ENCODE assay signal across 14 cellular contexts in the genomic region with DNA sequence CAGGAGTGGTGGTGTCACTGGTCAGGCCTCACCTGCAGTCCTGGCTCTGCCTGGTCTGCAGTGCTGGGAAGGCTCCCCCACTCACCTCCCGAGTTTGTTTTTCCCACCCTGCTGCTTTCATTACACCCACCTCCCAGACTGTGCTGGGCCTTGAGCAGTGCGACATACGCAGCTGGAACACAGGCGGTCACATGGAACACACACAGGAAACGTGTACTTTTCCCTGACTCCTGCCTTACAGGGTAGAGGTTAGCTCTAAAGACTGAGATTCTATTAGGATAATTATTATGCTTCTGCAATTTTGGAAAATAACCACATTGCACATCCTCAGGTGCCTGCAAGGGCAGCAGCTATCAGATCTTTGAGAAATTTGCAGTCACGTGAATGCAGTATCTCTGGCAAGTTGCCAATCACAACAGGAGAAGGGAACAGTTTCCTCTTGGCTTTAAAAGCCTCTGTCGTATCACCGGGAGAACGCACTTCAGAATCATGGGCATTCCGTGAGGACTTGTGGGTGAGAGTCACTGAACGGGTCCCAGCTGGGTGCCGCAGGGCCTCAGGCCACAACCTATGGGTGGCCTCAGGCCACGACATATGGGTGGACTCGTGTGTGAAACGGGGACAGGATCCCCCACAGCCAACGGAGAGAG.
DNase-seq lines count a peak whose midpoint lies in the region; ATAC-seq lines count a peak whose summit lies in the region.
"Had no signal": no experiment of that assay in that cellular context is flagged by ENCODE, and none has a peak within 500 bp of the region (broad histone marks: within the 10 kb centered on the region; RNA-seq: fewer than 3 reads in every experiment).

No MANE protein-coding gene starts in this region.

- H3K9ac ChIP-seq in neuronal stem cell (ENCODE audit: low read depth, low read length, poor library complexity), result no peak overlapping the region

- no peak overlapping the region for H2AK5ac ChIP-seq in neuronal stem cell (ENCODE audit: low read depth, low read length)

- no peak overlapping the region for H3K4ac ChIP-seq in neuronal stem cell (ENCODE audit: low read length)

- DNase-seq in DMS79 treated with DMSO at 0.1 percent for 48 hours (lab: John Stamatoyannopoulos, UW) (peak; percentile 64), NCI-H2029 treated with DMSO at 0.1 percent for 48 hours (lab: John Stamatoyannopoulos, UW) (peak; percentile 30), cerebellar cortex (ENCODE audit: low spot score) (peak; percentile 25), neuronal stem cell (ENCODE audit: low spot score) (no peak), MG63 (no peak), T-helper 9 cell (no peak), midbrain (lab: John Stamatoyannopoulos, UW) (no peak)
- DNase-seq: activated effector memory CD4-positive, alpha-beta T cell treated with Interleukin-2 at 50 U/mL for 16 hours; HCEC 1CT; islet precursor cell; KBM-7; nucleus accumbens; stimulated activated CD4-positive, alpha-beta T cell treated with anti-CD3 and anti-CD28 coated beads, Interleukin-4, amount 100 ng/mL, for 1 hour had no signal

- H3K79me1 ChIP-seq in neuronal stem cell (ENCODE audit: low read depth, low read length), result no peaks in the 10 kb centered on the region

- H2BK15ac ChIP-seq in neuronal stem cell (ENCODE audit: low read length), result no peak overlapping the region

- no peak overlapping the region for H3K4me3 ChIP-seq in neuronal stem cell (ENCODE audit: low read length in 2 of 2)
- no peak overlapping the region for H3K4me3 ChIP-seq in MG63

- no peaks in the 10 kb centered on the region for H3K27me3 ChIP-seq in neuronal stem cell (ENCODE audit: control insufficient read depth in 3 of 3, insufficient read depth in 3 of 3, low read depth in 1 of 3, low read length in 3 of 3)
- no peaks in the 10 kb centered on the region for H3K27me3 ChIP-seq in MG63

- H3K36me3 ChIP-seq in neuronal stem cell (replicated peaks in 1 of 2; ENCODE audit: control insufficient read depth in 2 of 2, insufficient read depth in 2 of 2, low read length in 2 of 2) (peaks cover 11 to 74% of the 10 kb centered on the region in 2 donors), MG63 (peaks cover 24% of the 10 kb centered on the region)

- no peak overlapping the region for H2BK120ac ChIP-seq in neuronal stem cell (ENCODE audit: low read depth, low read length)

- H3K23ac ChIP-seq in neuronal stem cell (ENCODE audit: low read depth, low read length, poor library complexity), result peak overlapping the region; percentile 50

- no peak overlapping the region for H3K18ac ChIP-seq in neuronal stem cell (ENCODE audit: low read length)

- H4K91ac ChIP-seq in neuronal stem cell (ENCODE audit: low read depth, low read length, poor library complexity), result no peak overlapping the region

- H3K14ac ChIP-seq in neuronal stem cell (ENCODE audit: low read length), result peak overlapping the region; percentile 17

- H2BK12ac ChIP-seq in neuronal stem cell (ENCODE audit: low read length), result no peak overlapping the region

- H3K9me3 ChIP-seq in neuronal stem cell (replicated peaks in 1 of 2; ENCODE audit: control insufficient read depth in 2 of 2, insufficient read depth in 1 of 2, low read depth in 1 of 2, low read length in 2 of 2) (no peaks in the 10 kb centered on the region), MG63 (no peaks in the 10 kb centered on the region; the same call in 1 of the 2 replicates)

- H3K4me2 ChIP-seq in neuronal stem cell (ENCODE audit: insufficient read depth, low read length, poor library complexity, severe bottlenecking), result no peak overlapping the region

- H2AFZ ChIP-seq in neuronal stem cell (ENCODE audit: low read length), result no peak overlapping the region

- WGBS in neuronal stem cell (ENCODE audit: extremely low coverage in 2 of 2, insufficient read length in 2 of 2, insufficient replicate concordance in 1 of 2), 2 donors, result no CpG with 5 or more reads among the region's 16 CpGs

- H3K4me1 ChIP-seq in neuronal stem cell (ENCODE audit: control insufficient read depth in 2 of 2, insufficient read depth in 1 of 2, low read depth in 1 of 2, low read length in 2 of 2), result peaks cover 0 to 6% of the 10 kb centered on the region in 2 donors

- no peak overlapping the region for H2BK5ac ChIP-seq in neuronal stem cell (ENCODE audit: low read length)

- ATAC-seq in HG03460 (IDR thresholded peaks at IDR 0.05; ENCODE audit: unreplicated experiment), result no peak

- H3K27ac ChIP-seq in neuronal stem cell (replicated peaks; ENCODE audit: low read length), result no peak overlapping the region

- H4K8ac ChIP-seq in neuronal stem cell (ENCODE audit: low read depth, low read length), result no peak overlapping the region

Comparison
In these comparisons a context has a peak if more than half of its experiments do, and no peak if none do; other contexts are left out.
1. DNase-seq: peak in DMS79 treated with DMSO at 0.1 percent for 48 hours (single experiment), NCI-H2029 treated with DMSO at 0.1 percent for 48 hours (single experiment) and cerebellar cortex (single experiment); none in neuronal stem cell (single experiment), MG63 (single experiment), T-helper 9 cell (single experiment) and midbrain (single experiment).